1 cellular context compared by ENCODE assay signal in genomic region chr3:67650084-67650483, GRCh38.
TF ChIP-seq lines count a peak whose summit lies in the region.

No MANE protein-coding gene starts in this region.

TF ChIP-seq in K562, 482 proteins besides CTCF, POLR2A, EP300 and RAD21:
- TF ChIP-seq KLF13 (tag; IDR thresholded peaks at IDR 0.05; ENCODE audit: borderline replicate concordance, low read depth) (no peak), SPI1 (IDR thresholded peaks at IDR 0.05; ENCODE audit: borderline replicate concordance, low read depth, low read length) (peak; percentile 59; the same call in 1 of the 2 replicates), CBFA2T2 (conservative IDR thresholded peaks at IDR 0.05) (no peak), LEF1 (IDR thresholded peaks at IDR 0.05) (no peak), TEAD2 (tag; IDR thresholded peaks at IDR 0.05) (no peak), GABPB1 (CRISPR knock-in tag; IDR thresholded peaks at IDR 0.05) (no peak), KDM1A (IDR thresholded peaks at IDR 0.05) (no peak), MEF2D (tag; conservative IDR thresholded peaks at IDR 0.05; ENCODE audit: low read depth) (no peak), HMGXB4 (CRISPR knock-in tag; IDR thresholded peaks at IDR 0.05) (no peak), TCF7 (IDR thresholded peaks at IDR 0.05; ENCODE audit: borderline replicate concordance) (no peak), ZNF766 (CRISPR knock-in tag; conservative IDR thresholded peaks at IDR 0.05) (no peak), ELF1 (tag; IDR thresholded peaks at IDR 0.05) (peak; percentile 30; the same call in 1 of the 2 replicates), ZKSCAN3 (CRISPR knock-in tag; IDR thresholded peaks at IDR 0.05) (no peak), ZKSCAN1 (IDR thresholded peaks at IDR 0.05; ENCODE audit: low read depth, low read length) (no peak), JUN (IDR thresholded peaks at IDR 0.05; ENCODE audit: borderline replicate concordance, low read depth, low read length) (no peak), JUN (CRISPR knock-in tag; IDR thresholded peaks at IDR 0.05; ENCODE audit: borderline replicate concordance) (no peak), ZNF280A (IDR thresholded peaks at IDR 0.05; ENCODE audit: low read depth, partially characterized antibody) (no peak), ZNF785 (CRISPR knock-in tag; IDR thresholded peaks at IDR 0.05) (no peak)
